ENCODE assay signal across 11 cellular contexts in genomic region chr10:75043256-75044121, GRCh38.
DNase-seq lines count a peak whose midpoint lies in the region; ATAC-seq and FAIRE-seq lines count a peak whose summit lies in the region.
"Had no signal": no experiment of that assay in that cellular context is flagged by ENCODE, and none has a peak within 500 bp of the region (broad histone marks: within the 10 kb centered on the region; RNA-seq: fewer than 3 reads in every experiment).

No MANE protein-coding gene starts in this region.

- CTCF ChIA-PET in activated CD4-positive, alpha-beta T cell treated with anti-CD3 and anti-CD28 coated beads for 36 hours (lab: Charles Lee) = interaction anchor here (0.6 to 1.2 kb wide), 4 partner anchors 8 to 872 kb away, joined by 3 read pairs; no protein-coding TSS in a partner anchor

- peak; percentile 78 for DNase-seq in activated CD4-positive, alpha-beta T cell treated with anti-CD3 and anti-CD28 coated beads for 36 hours
- no peak for DNase-seq in activated CD4-positive, alpha-beta T cell treated with anti-CD3 and anti-CD28 coated beads for 1 hour
- DNase-seq in activated gamma-delta T cell treated with anti-CD3 and anti-CD28 coated beads, Interleukin-2, amount 50 U/mL, for 16 hours (ENCODE audit: low read depth) = peak; percentile 16
- no peak for DNase-seq in EL
- no peak for DNase-seq in HTR-8/SVneo (ENCODE audit: insufficient read length, low spot score)
- no peak for DNase-seq in NCI-H2171 treated with DMSO at 0.1 percent for 48 hours (lab: John Stamatoyannopoulos, UW)
- DNase-seq: amniotic stem cell; hypothalamus; NK-92 treated with Interleukin-12 subunit alpha and Interleukin-12 subunit beta, amount 100 ng/mL, for 24 hours had no signal

- peak overlapping the region; percentile 27 for H3K27ac ChIP-seq in muscle layer of duodenum (ENCODE audit: low read length)
- peak overlapping the region; percentile 64 for H3K27ac ChIP-seq in stomach smooth muscle (ENCODE audit: low read length)

- H3K9ac ChIP-seq in stomach smooth muscle (ENCODE audit: low read length in 2 of 2) = no peak overlapping the region

- H3K36me3 Mint-ChIP-seq in activated CD4-positive, alpha-beta T cell treated with anti-CD3 and anti-CD28 coated beads for 36 hours (ENCODE audit: low read depth) = no peaks in the 10 kb centered on the region

- intact Hi-C loops in activated CD4-positive, alpha-beta T cell treated with anti-CD3 and anti-CD28 coated beads for 36 hours (cut with DNase I, micrococcal nuclease) = loop anchor here (2.0 to 10.0 kb wide), 3 partner anchors 67 to 191 kb away; partner anchors contain the start of genes COMTD1 (in 2 of the 2) and SAMD8 (in 1 of the 2)

- no peak for FAIRE-seq in HTR-8/SVneo (lab: Jason Lieb, UNC)

- peak overlapping the region; percentile 59 for H3K4me3 Mint-ChIP-seq in activated CD4-positive, alpha-beta T cell treated with anti-CD3 and anti-CD28 coated beads for 36 hours

- POLR2A ChIA-PET in activated CD4-positive, alpha-beta T cell treated with anti-CD3 and anti-CD28 coated beads for 36 hours (lab: Charles Lee) = interaction anchor here (0.6 kb wide), 1 partner anchor 188 kb away, joined by 3 read pairs; no protein-coding TSS in a partner anchor

- ATAC-seq in activated CD4-positive, alpha-beta T cell treated with anti-CD3 and anti-CD28 coated beads for 36 hours = peak; percentile 52

- H3K4me1 ChIP-seq in muscle layer of duodenum (ENCODE audit: control insufficient read depth in 1 of 2, insufficient read depth in 2 of 2, low read length in 2 of 2) = no peaks in the 10 kb centered on the region
- peaks cover 18% of the 10 kb centered on the region for H3K4me1 ChIP-seq in stomach smooth muscle (ENCODE audit: control insufficient read depth, insufficient read depth, low read length)

- H3K27me3 Mint-ChIP-seq in activated CD4-positive, alpha-beta T cell treated with anti-CD3 and anti-CD28 coated beads for 36 hours = peaks cover 5% of the 10 kb centered on the region

- H3K4me1 Mint-ChIP-seq in activated CD4-positive, alpha-beta T cell treated with anti-CD3 and anti-CD28 coated beads for 36 hours = peaks cover 46% of the 10 kb centered on the region

- H3K36me3 ChIP-seq in muscle layer of duodenum (ENCODE audit: control insufficient read depth in 1 of 2, insufficient read depth in 2 of 2, low read length in 2 of 2) (no peaks in the 10 kb centered on the region), stomach smooth muscle (ENCODE audit: control insufficient read depth in 2 of 2, insufficient read depth in 2 of 2, low read length in 2 of 2) (no peaks in the 10 kb centered on the region)

- H3K4me3 ChIP-seq in muscle layer of duodenum (ENCODE audit: low read depth in 1 of 2, low read length in 2 of 2) (no peak overlapping the region), stomach smooth muscle (ENCODE audit: low read length in 2 of 2) (no peak overlapping the region)

- H3K9me3 Mint-ChIP-seq in activated CD4-positive, alpha-beta T cell treated with anti-CD3 and anti-CD28 coated beads for 36 hours (ENCODE audit: low read depth) = no peaks in the 10 kb centered on the region

- H3K27me3 ChIP-seq in muscle layer of duodenum (ENCODE audit: low read depth, low read length) = no peaks in the 10 kb centered on the region
- no peaks in the 10 kb centered on the region for H3K27me3 ChIP-seq in stomach smooth muscle (ENCODE audit: control insufficient read depth in 1 of 2, insufficient read depth in 2 of 2, low read length in 2 of 2)

- H3K27ac Mint-ChIP-seq in activated CD4-positive, alpha-beta T cell treated with anti-CD3 and anti-CD28 coated beads for 36 hours = peak overlapping the region; percentile 78

- no peaks in the 10 kb centered on the region for H3K9me3 ChIP-seq in muscle layer of duodenum (ENCODE audit: control insufficient read depth in 1 of 2, low read length in 2 of 2)
- H3K9me3 ChIP-seq in stomach smooth muscle (ENCODE audit: control insufficient read depth in 2 of 2, low read length in 2 of 2) = no peaks in the 10 kb centered on the region

Comparison
In these comparisons a context has a peak if more than half of its experiments do, and no peak if none do; other contexts are left out.
1. DNase-seq: peak in activated CD4-positive, alpha-beta T cell treated with anti-CD3 and anti-CD28 coated beads for 36 hours (single experiment) and activated gamma-delta T cell treated with anti-CD3 and anti-CD28 coated beads, Interleukin-2, amount 50 U/mL, for 16 hours (single experiment); none in activated CD4-positive, alpha-beta T cell treated with anti-CD3 and anti-CD28 coated beads for 1 hour (single experiment), EL (single experiment), HTR-8/SVneo (single experiment) and NCI-H2171 treated with DMSO at 0.1 percent for 48 hours (single experiment).